11 cellular contexts compared by ENCODE assay signal in genomic region chr1:21672478-21673276, GRCh38. TPM values are rescaled to one million over a fixed set of nuclear protein-coding genes. Genes with fewer than 3 reads are reported as not detected.
DNase-seq lines count a peak whose midpoint lies in the region; ATAC-seq and TF ChIP-seq lines count a peak whose summit lies in the region.
"Had no signal": no experiment of that assay in that cellular context is flagged by ENCODE, and none has a peak within 500 bp of the region (broad histone marks: within the 10 kb centered on the region; RNA-seq: fewer than 3 reads in every experiment).

No MANE protein-coding gene starts in this region.

- no peak for ATAC-seq in GM18861 (IDR thresholded peaks at IDR 0.05; ENCODE audit: unreplicated experiment)
- ATAC-seq: activated CD8-positive, alpha-beta memory T cell treated with anti-CD3 and anti-CD28 coated beads, Interleukin-2, amount 10 ng/mL, durations not matched to agents 7 days and 5 days had no signal

- H3K4me1 Mint-ChIP-seq in glutamatergic neuron (ENCODE audit: low read depth, unreplicated experiment) = peaks cover 5% of the 10 kb centered on the region

- peak overlapping the region; percentile 1 for H3K27ac Mint-ChIP-seq in glutamatergic neuron (ENCODE audit: unreplicated experiment)
- H3K27ac Mint-ChIP-seq: activated CD8-positive, alpha-beta memory T cell treated with anti-CD3 and anti-CD28 coated beads, Interleukin-2, amount 10 ng/mL, durations not matched to agents 7 days and 5 days had no signal

- H3K4me3 Mint-ChIP-seq in glutamatergic neuron (ENCODE audit: unreplicated experiment) = no peak overlapping the region
- H3K4me3 Mint-ChIP-seq: activated CD8-positive, alpha-beta memory T cell treated with anti-CD3 and anti-CD28 coated beads, Interleukin-2, amount 10 ng/mL, durations not matched to agents 7 days and 5 days had no signal

- TF ChIP-seq CTCF in glutamatergic neuron (IDR thresholded peaks at IDR 0.05; ENCODE audit: partially characterized antibody, unreplicated experiment) = no peak

- DNase-seq in activated CD8-positive, alpha-beta memory T cell treated with anti-CD3 and anti-CD28 coated beads, Interleukin-2, amount 50 U/mL, for 48 hours = peak; percentile 40
- DNase-seq in activated CD8-positive, alpha-beta memory T cell treated with anti-CD3 and anti-CD28 coated beads for 24 hours = no peak
- peak; percentile 29 for DNase-seq in T1000 (lab: John Stamatoyannopoulos, UW)
- DNase-seq in glutamatergic neuron = no peak
- peak; percentile 44 for DNase-seq in stromal cell of bone marrow (ENCODE audit: low read depth)
- no peak for DNase-seq in COR-L47 (lab: John Stamatoyannopoulos, UW)
- no peak for DNase-seq in foreskin melanocyte
- DNase-seq: activated CD8-positive, alpha-beta memory T cell treated with anti-CD3 and anti-CD28 coated beads, Interleukin-2, amount 10 ng/mL, durations not matched to agents 7 days and 5 days; mesendoderm; NCI-H524 had no signal

- H3K9me3 Mint-ChIP-seq in glutamatergic neuron (ENCODE audit: unreplicated experiment) = peaks cover under 1% of the 10 kb centered on the region

- H3K27me3 Mint-ChIP-seq in glutamatergic neuron (ENCODE audit: unreplicated experiment) = peaks cover 2% of the 10 kb centered on the region

- H3K36me3 Mint-ChIP-seq in glutamatergic neuron (ENCODE audit: unreplicated experiment) = no peaks in the 10 kb centered on the region
- H3K36me3 Mint-ChIP-seq: activated CD8-positive, alpha-beta memory T cell treated with anti-CD3 and anti-CD28 coated beads, Interleukin-2, amount 10 ng/mL, durations not matched to agents 7 days and 5 days had no signal

RNA-seq across cellular contexts. Expression of gene RAP1GAP, which starts 3.5 kb away (rescaled TPM):
- 4.8 TPM for total RNA-seq in glutamatergic neuron (ENCODE audit: unreplicated experiment)

Comparison
In these comparisons a context has a peak if more than half of its experiments do, and no peak if none do; other contexts are left out.
1. DNase-seq: peak in activated CD8-positive, alpha-beta memory T cell treated with anti-CD3 and anti-CD28 coated beads, Interleukin-2, amount 50 U/mL, for 48 hours (single experiment), T1000 (single experiment) and stromal cell of bone marrow (single experiment); none in activated CD8-positive, alpha-beta memory T cell treated with anti-CD3 and anti-CD28 coated beads for 24 hours (single experiment), glutamatergic neuron (single experiment), COR-L47 (single experiment) and foreskin melanocyte (single experiment).